17 cellular contexts compared by ENCODE assay signal in genomic region chr6:144359783-144360182, GRCh38.
"Had no signal": no experiment of that assay in that cellular context is flagged by ENCODE, and none has a peak within 500 bp of the region (broad histone marks: within the 10 kb centered on the region; RNA-seq: fewer than 3 reads in every experiment).

No MANE protein-coding gene starts in this region.

- ATAC-seq: activated CD8-positive, alpha-beta T cell treated with anti-CD3 and anti-CD28 coated beads, Interleukin-2, amount 10 ng/mL, durations not matched to agents 7 days and 5 days; sciatic nerve had no signal

- H3K27ac Mint-ChIP-seq: activated B cell treated with CpG ODN at 0.5 μM for 24 hours; activated CD8-positive, alpha-beta memory T cell treated with anti-CD3 and anti-CD28 coated beads, Interleukin-2, amount 10 ng/mL, durations not matched to agents 7 days and 5 days; activated CD8-positive, alpha-beta T cell treated with anti-CD3 and anti-CD28 coated beads, Interleukin-2, amount 10 ng/mL, durations not matched to agents 7 days and 5 days had no signal

- H3K9me3 Mint-ChIP-seq: activated B cell treated with CpG ODN at 0.5 μM for 24 hours, nephron had no signal

- DNase-seq: activated B cell treated with CpG ODN at 0.5 μM for 24 hours; activated CD8-positive, alpha-beta memory T cell treated with anti-CD3 and anti-CD28 coated beads, Interleukin-2, amount 10 ng/mL, durations not matched to agents 7 days and 5 days; activated CD8-positive, alpha-beta T cell treated with anti-CD3 and anti-CD28 coated beads, Interleukin-2, amount 10 ng/mL, durations not matched to agents 7 days and 5 days; activated gamma-delta T cell; activated naive CD4-positive, alpha-beta T cell treated with anti-CD3 and anti-CD28 coated beads, Interleukin-2, amount 50 U/mL, for 16 hours; anterior cingulate cortex; effector CD8-positive, alpha-beta T cell; glutamatergic neuron; left ventricle myocardium inferior; stimulated activated CD4-positive, alpha-beta T cell treated with anti-CD3 and anti-CD28 coated beads, Interleukin-12 subunit alpha, Interleukin-12 subunit beta, amount 100 ng/mL, for 4 hours; stimulated activated CD4-positive, alpha-beta T cell treated with anti-CD3 and anti-CD28 coated beads, Interleukin-4, amount 100 ng/mL, for 1 hour; T-helper 2 cell had no signal

- H3K9me3 ChIP-seq: left ventricle myocardium inferior, tibial nerve had no signal

- H3K27me3 Mint-ChIP-seq: activated B cell treated with CpG ODN at 0.5 μM for 24 hours; activated CD8-positive, alpha-beta memory T cell treated with anti-CD3 and anti-CD28 coated beads, Interleukin-2, amount 10 ng/mL, durations not matched to agents 7 days and 5 days had no signal

- H3K4me3 Mint-ChIP-seq: activated B cell treated with CpG ODN at 0.5 μM for 24 hours; activated CD8-positive, alpha-beta memory T cell treated with anti-CD3 and anti-CD28 coated beads, Interleukin-2, amount 10 ng/mL, durations not matched to agents 7 days and 5 days; activated CD8-positive, alpha-beta T cell treated with anti-CD3 and anti-CD28 coated beads, Interleukin-2, amount 10 ng/mL, durations not matched to agents 7 days and 5 days had no signal

- H3K4me1 Mint-ChIP-seq: nephron had no signal

- H3K36me3 ChIP-seq: left ventricle myocardium inferior, tibial nerve had no signal

- H3K27me3 ChIP-seq: tibial nerve had no signal

- H3K4me3 ChIP-seq: left ventricle myocardium inferior, lung, skin epidermis, tibial nerve had no signal
